In the genomic region with DNA sequence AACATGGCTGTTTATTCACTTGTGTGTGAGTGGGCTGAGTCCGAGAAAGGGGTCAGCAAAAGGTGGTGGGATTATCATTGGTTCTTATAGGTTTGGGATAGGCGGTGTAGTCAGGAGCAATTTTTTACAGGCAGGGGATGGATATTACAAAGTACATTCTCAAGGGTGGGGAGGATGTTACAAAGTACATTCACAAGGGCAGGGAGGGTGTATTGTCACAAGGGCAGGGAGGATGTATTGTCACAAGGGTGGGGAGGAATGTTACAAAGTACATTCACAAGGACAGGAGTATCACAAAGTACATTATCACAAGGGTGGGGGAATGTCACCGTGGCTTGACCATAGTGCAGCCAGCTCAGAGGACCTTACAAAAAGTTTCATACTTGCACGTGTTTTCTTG, we compare ENCODE assay signal across 2 cellular contexts.
TF ChIP-seq lines count a peak whose summit lies in the region.

No MANE protein-coding gene starts in this region.

TF ChIP-seq in HCT116, 20 proteins besides CTCF, POLR2A, EP300 and RAD21:
- TF ChIP-seq EZH2phosphoT487 (IDR thresholded peaks at IDR 0.05; ENCODE audit: borderline replicate concordance) (no peak), CBX3 (IDR thresholded peaks at IDR 0.05; ENCODE audit: low read depth) (peak; percentile 83; the same call in 1 of the 2 replicates), TCF7L2 (IDR thresholded peaks at IDR 0.05; ENCODE audit: borderline replicate concordance, extremely low read depth, insufficient read depth, insufficient read length) (no peak)

TF ChIP-seq in K562, 482 proteins besides CTCF, POLR2A, EP300 and RAD21:
- TF ChIP-seq CBX5 (IDR thresholded peaks at IDR 0.05; ENCODE audit: borderline replicate concordance, low read depth), result peak; percentile 91; the same call in 1 of the 2 replicates
- TF ChIP-seq TRIM28 (IDR thresholded peaks at IDR 0.05), result peak; percentile 37; the same call in 1 of the 2 replicates
- TF ChIP-seq TRIM24 (IDR thresholded peaks at IDR 0.05), result peak in 1 of 2 experiments; percentile 55; a peak in 1 of 4 replicates
- no peak for TF ChIP-seq ZNF830 (CRISPR knock-in tag; IDR thresholded peaks at IDR 0.05)
- TF ChIP-seq ZNF57 (CRISPR knock-in tag; IDR thresholded peaks at IDR 0.05), result peak; percentile 100
- TF ChIP-seq SRF (CRISPR knock-in tag; IDR thresholded peaks at IDR 0.05), result no peak
- no peak for TF ChIP-seq ZSCAN29 (IDR thresholded peaks at IDR 0.05)
- 0 out of 2 replicates have a peak, but pooled peaks have one; percentile 45 for TF ChIP-seq XRCC3 (IDR thresholded peaks at IDR 0.05)
- TF ChIP-seq, protein P1, sequence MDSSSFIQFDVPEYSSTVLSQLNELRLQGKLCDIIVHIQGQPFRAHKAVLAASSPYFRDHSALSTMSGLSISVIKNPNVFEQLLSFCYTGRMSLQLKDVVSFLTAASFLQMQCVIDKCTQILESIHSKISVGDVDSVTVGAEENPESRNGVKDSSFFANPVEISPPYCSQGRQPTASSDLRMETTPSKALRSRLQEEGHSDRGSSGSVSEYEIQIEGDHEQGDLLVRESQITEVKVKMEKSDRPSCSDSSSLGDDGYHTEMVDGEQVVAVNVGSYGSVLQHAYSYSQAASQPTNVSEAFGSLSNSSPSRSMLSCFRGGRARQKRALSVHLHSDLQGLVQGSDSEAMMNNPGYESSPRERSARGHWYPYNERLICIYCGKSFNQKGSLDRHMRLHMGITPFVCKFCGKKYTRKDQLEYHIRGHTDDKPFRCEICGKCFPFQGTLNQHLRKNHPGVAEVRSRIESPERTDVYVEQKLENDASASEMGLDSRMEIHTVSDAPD (CRISPR knock-in tag; IDR thresholded peaks at IDR 0.05), result no peak
- TF ChIP-seq C11orf30 (IDR thresholded peaks at IDR 0.05; ENCODE audit: low read depth), result no peak
- TF ChIP-seq, protein P2, sequence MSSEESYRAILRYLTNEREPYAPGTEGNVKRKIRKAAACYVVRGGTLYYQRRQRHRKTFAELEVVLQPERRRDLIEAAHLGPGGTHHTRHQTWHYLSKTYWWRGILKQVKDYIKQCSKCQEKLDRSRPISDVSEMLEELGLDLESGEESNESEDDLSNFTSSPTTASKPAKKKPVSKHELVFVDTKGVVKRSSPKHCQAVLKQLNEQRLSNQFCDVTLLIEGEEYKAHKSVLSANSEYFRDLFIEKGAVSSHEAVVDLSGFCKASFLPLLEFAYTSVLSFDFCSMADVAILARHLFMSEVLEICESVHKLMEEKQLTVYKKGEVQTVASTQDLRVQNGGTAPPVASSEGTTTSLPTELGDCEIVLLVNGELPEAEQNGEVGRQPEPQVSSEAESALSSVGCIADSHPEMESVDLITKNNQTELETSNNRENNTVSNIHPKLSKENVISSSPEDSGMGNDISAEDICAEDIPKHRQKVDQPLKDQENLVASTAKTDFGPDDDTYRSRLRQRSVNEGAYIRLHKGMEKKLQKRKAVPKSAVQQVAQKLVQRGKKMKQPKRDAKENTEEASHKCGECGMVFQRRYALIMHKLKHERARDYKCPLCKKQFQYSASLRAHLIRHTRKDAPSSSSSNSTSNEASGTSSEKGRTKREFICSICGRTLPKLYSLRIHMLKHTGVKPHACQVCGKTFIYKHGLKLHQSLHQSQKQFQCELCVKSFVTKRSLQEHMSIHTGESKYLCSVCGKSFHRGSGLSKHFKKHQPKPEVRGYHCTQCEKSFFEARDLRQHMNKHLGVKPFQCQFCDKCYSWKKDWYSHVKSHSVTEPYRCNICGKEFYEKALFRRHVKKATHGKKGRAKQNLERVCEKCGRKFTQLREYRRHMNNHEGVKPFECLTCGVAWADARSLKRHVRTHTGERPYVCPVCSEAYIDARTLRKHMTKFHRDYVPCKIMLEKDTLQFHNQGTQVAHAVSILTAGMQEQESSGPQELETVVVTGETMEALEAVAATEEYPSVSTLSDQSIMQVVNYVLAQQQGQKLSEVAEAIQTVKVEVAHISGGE (CRISPR knock-in tag; IDR thresholded peaks at IDR 0.05), result no peak
- TF ChIP-seq, protein P3, sequence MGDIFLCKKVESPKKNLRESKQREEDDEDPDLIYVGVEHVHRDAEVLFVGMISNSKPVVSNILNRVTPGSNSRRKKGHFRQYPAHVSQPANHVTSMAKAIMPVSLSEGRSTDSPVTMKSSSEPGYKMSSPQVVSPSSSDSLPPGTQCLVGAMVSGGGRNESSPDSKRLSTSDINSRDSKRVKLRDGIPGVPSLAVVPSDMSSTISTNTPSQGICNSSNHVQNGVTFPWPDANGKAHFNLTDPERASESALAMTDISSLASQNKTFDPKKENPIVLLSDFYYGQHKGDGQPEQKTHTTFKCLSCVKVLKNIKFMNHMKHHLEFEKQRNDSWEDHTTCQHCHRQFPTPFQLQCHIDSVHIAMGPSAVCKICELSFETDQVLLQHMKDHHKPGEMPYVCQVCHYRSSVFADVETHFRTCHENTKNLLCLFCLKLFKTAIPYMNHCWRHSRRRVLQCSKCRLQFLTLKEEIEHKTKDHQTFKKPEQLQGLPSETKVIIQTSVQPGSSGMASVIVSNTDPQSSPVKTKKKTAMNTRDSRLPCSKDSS (IDR thresholded peaks at IDR 0.05; ENCODE audit: low read depth, partially characterized antibody), result peak; percentile 33
- TF ChIP-seq HDAC2 (IDR thresholded peaks at IDR 0.05), result no peak
- no peak for TF ChIP-seq ETV6 (IDR thresholded peaks at IDR 0.05; ENCODE audit: borderline replicate concordance in 1 of 2, low read depth in 2 of 2, low read length in 1 of 2)
- TF ChIP-seq ETV6 (CRISPR knock-in tag; IDR thresholded peaks at IDR 0.05; ENCODE audit: borderline replicate concordance), result no peak
- peak in 1 of 2 experiments; percentile 73; a peak in 1 of 3 replicates for TF ChIP-seq CBX3 (IDR thresholded peaks at IDR 0.05; ENCODE audit: borderline replicate concordance in 1 of 2, low read length in 2 of 2)
- TF ChIP-seq SMARCB1 (IDR thresholded peaks at IDR 0.05; ENCODE audit: insufficient read length, low read depth), result no peak
- no peak for TF ChIP-seq KLF6 (CRISPR knock-in tag; IDR thresholded peaks at IDR 0.05; ENCODE audit: borderline replicate concordance)
- no peak for TF ChIP-seq NR2C2 (CRISPR knock-in tag; IDR thresholded peaks at IDR 0.05)
- no peak for TF ChIP-seq NR2C2 (tag; IDR thresholded peaks at IDR 0.05)
- TF ChIP-seq HOXB6 (CRISPR knock-in tag; IDR thresholded peaks at IDR 0.05; ENCODE audit: borderline replicate concordance), result no peak
- TF ChIP-seq, protein P4, sequence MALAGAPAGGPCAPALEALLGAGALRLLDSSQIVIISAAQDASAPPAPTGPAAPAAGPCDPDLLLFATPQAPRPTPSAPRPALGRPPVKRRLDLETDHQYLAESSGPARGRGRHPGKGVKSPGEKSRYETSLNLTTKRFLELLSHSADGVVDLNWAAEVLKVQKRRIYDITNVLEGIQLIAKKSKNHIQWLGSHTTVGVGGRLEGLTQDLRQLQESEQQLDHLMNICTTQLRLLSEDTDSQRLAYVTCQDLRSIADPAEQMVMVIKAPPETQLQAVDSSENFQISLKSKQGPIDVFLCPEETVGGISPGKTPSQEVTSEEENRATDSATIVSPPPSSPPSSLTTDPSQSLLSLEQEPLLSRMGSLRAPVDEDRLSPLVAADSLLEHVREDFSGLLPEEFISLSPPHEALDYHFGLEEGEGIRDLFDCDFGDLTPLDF (CRISPR knock-in tag; IDR thresholded peaks at IDR 0.05), result no peak
- TF ChIP-seq EWSR1 (IDR thresholded peaks at IDR 0.05; ENCODE audit: borderline replicate concordance, low read depth, partially characterized antibody), result no peak
